9 cellular contexts compared by ENCODE assay signal in the genomic region with DNA sequence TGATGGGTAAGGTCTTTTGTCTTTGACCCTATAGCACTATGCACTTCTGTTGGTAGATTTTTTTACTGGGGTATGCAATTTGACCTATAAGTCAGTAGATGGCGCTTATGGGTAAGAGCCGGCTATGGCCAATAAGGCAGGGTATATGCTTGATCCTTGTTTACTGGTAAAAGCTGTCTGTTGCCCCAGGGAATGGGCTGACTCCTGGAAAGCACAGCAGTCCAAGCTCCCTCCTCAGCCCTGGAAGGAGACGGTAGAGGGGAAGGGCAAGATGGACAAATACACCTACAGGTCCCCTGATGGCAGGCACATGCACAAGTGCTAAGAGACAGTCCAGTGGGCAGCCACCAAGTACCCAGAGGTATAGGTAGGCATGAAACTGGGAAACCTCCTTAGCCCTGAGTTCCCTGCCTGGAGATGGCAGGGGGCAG.
DNase-seq lines count a peak whose midpoint lies in the region; ATAC-seq and TF ChIP-seq lines count a peak whose summit lies in the region.
"Had no signal": no experiment of that assay in that cellular context is flagged by ENCODE, and none has a peak within 500 bp of the region (broad histone marks: within the 10 kb centered on the region; RNA-seq: fewer than 3 reads in every experiment).

No MANE protein-coding gene starts in this region.

- H3K4me1 ChIP-seq in adipocyte (ENCODE audit: control insufficient read depth, insufficient read depth, low read length) (peaks cover 13% of the 10 kb centered on the region), hepatocyte (ENCODE audit: insufficient read depth) (no peaks in the 10 kb centered on the region), stomach (no peaks in the 10 kb centered on the region)

- H3K9me2 ChIP-seq in hepatocyte (replicated peaks; ENCODE audit: insufficient read depth), result no peaks in the 10 kb centered on the region

- no peak overlapping the region for H3K9ac ChIP-seq in adipocyte (ENCODE audit: low read length)

- no peak overlapping the region for H3K4me3 ChIP-seq in adipocyte (ENCODE audit: low read length)
- no peak overlapping the region for H3K4me3 ChIP-seq in hepatocyte
- H3K4me3 ChIP-seq in stomach, result no peak overlapping the region

- no peaks in the 10 kb centered on the region for H3K36me3 Mint-ChIP-seq in activated CD8-positive, alpha-beta memory T cell treated with anti-CD3 and anti-CD28 coated beads, Interleukin-2, amount 10 ng/mL, durations not matched to agents 7 days and 5 days
- H3K36me3 Mint-ChIP-seq: activated naive CD8-positive, alpha-beta T cell had no signal

- peak; percentile 65 for ATAC-seq in GM21825 (IDR thresholded peaks at IDR 0.05; ENCODE audit: unreplicated experiment)
- no peak for ATAC-seq in activated CD8-positive, alpha-beta memory T cell treated with anti-CD3 and anti-CD28 coated beads, Interleukin-2, amount 10 ng/mL, durations not matched to agents 7 days and 5 days

- DNase-seq in NCI-H146 (lab: John Stamatoyannopoulos, UW) (peak; percentile 11), NCI-H146 treated with DMSO at 0.1 percent for 48 hours (lab: John Stamatoyannopoulos, UW; ENCODE audit: unreplicated experiment) (no peak), LHCN-M2 (ENCODE audit: low read depth) (peak; percentile 29), adipocyte (ENCODE audit: low read depth) (peak; percentile 77), hepatocyte (ENCODE audit: low spot score) (peak; percentile 63), stomach (no peak)
- no peak for DNase-seq in activated CD8-positive, alpha-beta memory T cell treated with anti-CD3 and anti-CD28 coated beads, Interleukin-2, amount 10 ng/mL, durations not matched to agents 7 days and 5 days

- H3K4me1 Mint-ChIP-seq in activated CD8-positive, alpha-beta memory T cell treated with anti-CD3 and anti-CD28 coated beads, Interleukin-2, amount 10 ng/mL, durations not matched to agents 7 days and 5 days, result no peaks in the 10 kb centered on the region

- intact Hi-C loops in stomach (cut with DNase I; ENCODE audit: low total_unique reads), result no loop called here

- peaks cover 6% of the 10 kb centered on the region for H3K9me3 ChIP-seq in adipocyte (ENCODE audit: control insufficient read depth, low read length)
- no peaks in the 10 kb centered on the region for H3K9me3 ChIP-seq in hepatocyte (ENCODE audit: low read depth)
- H3K9me3 ChIP-seq in stomach, result peaks cover 0 to 10% (median 5%) of the 10 kb centered on the region in 4 donors

- H3K27me3 Mint-ChIP-seq in activated CD8-positive, alpha-beta memory T cell treated with anti-CD3 and anti-CD28 coated beads, Interleukin-2, amount 10 ng/mL, durations not matched to agents 7 days and 5 days, result no peaks in the 10 kb centered on the region

- H4K20me1 ChIP-seq in hepatocyte (ENCODE audit: insufficient read depth, poor library complexity, severe bottlenecking), result no peaks in the 10 kb centered on the region

- H2AFZ ChIP-seq in hepatocyte, result no peak overlapping the region

- no peaks in the 10 kb centered on the region for H3K36me3 ChIP-seq in adipocyte (ENCODE audit: control insufficient read depth, insufficient read depth, low read length, severe bottlenecking)
- H3K36me3 ChIP-seq in hepatocyte (replicated peaks; ENCODE audit: insufficient read depth, low read depth), result no peaks in the 10 kb centered on the region
- H3K36me3 ChIP-seq in stomach, result no peaks in the 10 kb centered on the region

- TF ChIP-seq POLR2A in stomach (IDR thresholded peaks at IDR 0.05), result no peak

- CTCF ChIA-PET in activated CD8-positive, alpha-beta memory T cell treated with anti-CD3 and anti-CD28 coated beads, Interleukin-2, amount 10 ng/mL, durations not matched to agents 7 days and 5 days (lab: Charles Lee), result interaction anchor here (1.3 kb wide), 1 partner anchor 515 kb away, joined by 3 read pairs; no protein-coding TSS in a partner anchor

- TF ChIP-seq EP300 in stomach (IDR thresholded peaks at IDR 0.05), result no peak

- H3K27ac Mint-ChIP-seq in activated CD8-positive, alpha-beta memory T cell treated with anti-CD3 and anti-CD28 coated beads, Interleukin-2, amount 10 ng/mL, durations not matched to agents 7 days and 5 days, result no peak overlapping the region
- H3K27ac Mint-ChIP-seq: activated naive CD8-positive, alpha-beta T cell had no signal

- H3K27ac ChIP-seq in hepatocyte, result no peak overlapping the region
- no peak overlapping the region for H3K27ac ChIP-seq in stomach

- TF ChIP-seq CTCF in hepatocyte (IDR thresholded peaks at IDR 0.05; ENCODE audit: poor library complexity), result peak; percentile 65
- peak in 5 of 7 experiments; percentile 40 to 54 (median 49) for TF ChIP-seq CTCF in stomach (IDR thresholded peaks at IDR 0.05)

- H3K79me2 ChIP-seq in hepatocyte, result no peaks in the 10 kb centered on the region

- 2% methylated on average over 3 of the region's 3 CpGs for WGBS in hepatocyte (ENCODE audit: low lambda C conversion rate, missing lambda C conversion rate)
- 2 to 12% (median 7%) methylated on average over 3 of the region's 3 CpGs for WGBS in stomach, 5 donors

- H3K4me2 ChIP-seq in hepatocyte, result no peak overlapping the region

- H3K27me3 ChIP-seq in adipocyte (replicated peaks; ENCODE audit: control insufficient read depth, insufficient read depth, low read length) (peaks cover 10% of the 10 kb centered on the region), hepatocyte (no peaks in the 10 kb centered on the region), stomach (no peaks in the 10 kb centered on the region)

- no peaks in the 10 kb centered on the region for H3K9me3 Mint-ChIP-seq in activated CD8-positive, alpha-beta memory T cell treated with anti-CD3 and anti-CD28 coated beads, Interleukin-2, amount 10 ng/mL, durations not matched to agents 7 days and 5 days (ENCODE audit: low read depth)

- no peak overlapping the region for H3K4me3 Mint-ChIP-seq in activated CD8-positive, alpha-beta memory T cell treated with anti-CD3 and anti-CD28 coated beads, Interleukin-2, amount 10 ng/mL, durations not matched to agents 7 days and 5 days
- H3K4me3 Mint-ChIP-seq: activated naive CD8-positive, alpha-beta T cell had no signal

Comparison
In these comparisons a context has a peak if more than half of its experiments do, and no peak if none do; other contexts are left out.
1. DNase-seq: peak in NCI-H146 (single experiment), LHCN-M2 (single experiment), adipocyte (single experiment) and hepatocyte (single experiment); none in NCI-H146 treated with DMSO at 0.1 percent for 48 hours (single experiment), stomach (single experiment) and activated CD8-positive, alpha-beta memory T cell treated with anti-CD3 and anti-CD28 coated beads, Interleukin-2, amount 10 ng/mL, durations not matched to agents 7 days and 5 days (single experiment).